Comparison of ENCODE assay signal across 8 cellular contexts in genomic region chr5:157651623-157652376, GRCh38. TPM values are rescaled to one million over a fixed set of nuclear protein-coding genes. Genes with fewer than 3 reads are reported as not detected.
DNase-seq lines count a peak whose midpoint lies in the region; ATAC-seq and TF ChIP-seq lines count a peak whose summit lies in the region.

No MANE protein-coding gene starts in this region.

- intact Hi-C loops in prostate gland (cut with DNase I) (no loop called here), upper lobe of right lung (cut with DNase I) (no loop called here)

- peak; percentile 79 for DNase-seq in activated T-cell treated with anti-CD3 and anti-CD28 coated beads for 48 hours (ENCODE audit: low read depth)
- DNase-seq in fibroblast of the aortic adventitia (ENCODE audit: low read depth): no peak
- DNase-seq in prostate gland (ENCODE audit: low spot score): peak; percentile 43
- DNase-seq in upper lobe of right lung: peak; percentile 90
- DNase-seq in Kasumi-1 (lab: John Stamatoyannopoulos, UW): no peak
- DNase-seq in NCI-H446 treated with DMSO at 0.1 percent for 48 hours (lab: John Stamatoyannopoulos, UW): no peak

- H3K27ac ChIP-seq in HUES48 (ENCODE audit: low read depth, low read length): no peak overlapping the region
- H3K27ac ChIP-seq in prostate gland: no peak overlapping the region
- peak overlapping the region; percentile 32 for H3K27ac ChIP-seq in upper lobe of right lung

- no peak for TF ChIP-seq CTCF in fibroblast of the aortic adventitia (IDR thresholded peaks at IDR 0.05; ENCODE audit: insufficient read depth, low read length)
- TF ChIP-seq CTCF in prostate gland (IDR thresholded peaks at IDR 0.05): peak in 3 of 4 experiments; percentile 41 to 48 (median 43)
- peak; percentile 32 for TF ChIP-seq CTCF in upper lobe of right lung (IDR thresholded peaks at IDR 0.05)

- H3K4me3 ChIP-seq in HUES48 (ENCODE audit: low read depth, low read length) (peak overlapping the region; percentile 62), fibroblast of the aortic adventitia (ENCODE audit: low read depth, low read length) (peak overlapping the region; percentile 25), prostate gland (peak overlapping the region; percentile 31 to 36), upper lobe of right lung (peak overlapping the region; percentile 57)

- H3K9me3 ChIP-seq in HUES48 (ENCODE audit: control insufficient read depth, insufficient read depth, low read length) (peaks cover 11% of the 10 kb centered on the region), prostate gland (no peaks in the 10 kb centered on the region), upper lobe of right lung (no peaks in the 10 kb centered on the region)

- H3K36me3 ChIP-seq in HUES48 (ENCODE audit: control insufficient read depth, insufficient read depth, low read length) (no peaks in the 10 kb centered on the region), prostate gland (no peaks in the 10 kb centered on the region), upper lobe of right lung (no peaks in the 10 kb centered on the region)

- H3K4me1 ChIP-seq in HUES48 (ENCODE audit: control insufficient read depth, insufficient read depth, low read length) (no peaks in the 10 kb centered on the region), prostate gland (replicated peaks) (no peaks in the 10 kb centered on the region), upper lobe of right lung (no peaks in the 10 kb centered on the region)

- WGBS in prostate gland: 26% methylated on average over 53 of the region's 63 CpGs

- H3K9ac ChIP-seq in HUES48 (ENCODE audit: low read depth, low read length): peak overlapping the region; percentile 39; the same call in 1 of the 2 replicates

- TF ChIP-seq POLR2A in prostate gland (IDR thresholded peaks at IDR 0.05): no peak

- ATAC-seq in GM18868 (IDR thresholded peaks at IDR 0.05; ENCODE audit: unreplicated experiment): peak; percentile 99
- peak; percentile 99 for ATAC-seq in upper lobe of right lung

- H3K27me3 ChIP-seq in HUES48 (ENCODE audit: control insufficient read depth, insufficient read depth, low read length): peaks cover 13% of the 10 kb centered on the region
- no peaks in the 10 kb centered on the region for H3K27me3 ChIP-seq in prostate gland (replicated peaks; ENCODE audit: insufficient read depth)
- no peaks in the 10 kb centered on the region for H3K27me3 ChIP-seq in upper lobe of right lung

RNA-seq across cellular contexts. Expression of gene SOX30, which starts 0.4 kb away (rescaled TPM):
- 0.09 TPM in 1 of 2 replicates, not detected in the other for total RNA-seq in fibroblast of the aortic adventitia (ENCODE audit: low replicate concordance)
- 10 to 100 TPM in 1 of 2 donors, not detected in 1; 14.4 TPM for total RNA-seq in prostate gland
- 0.12 TPM for total RNA-seq in upper lobe of right lung

RNA-seq across cellular contexts. Expression of gene C5orf52, which starts 19.5 kb away (rescaled TPM):
- total RNA-seq in fibroblast of the aortic adventitia (ENCODE audit: low replicate concordance): not detected in 2 replicates
- total RNA-seq in prostate gland: 1 to 10 TPM in 1 of 2 donors, not detected in 1; 5.9 TPM
- not detected for total RNA-seq in upper lobe of right lung

Comparison
In these comparisons a context has a peak if more than half of its experiments do, and no peak if none do; other contexts are left out.
1. DNase-seq: peak in activated T-cell treated with anti-CD3 and anti-CD28 coated beads for 48 hours (single experiment), prostate gland (single experiment) and upper lobe of right lung (single experiment); none in fibroblast of the aortic adventitia (single experiment), Kasumi-1 (0 of 2) and NCI-H446 treated with DMSO at 0.1 percent for 48 hours (single experiment).
2. Peak in every context shown above with its lines, with median percentiles within 50 percentile points of each other: H3K4me3 ChIP-seq.